16 cellular contexts compared by ENCODE assay signal in genomic region chrX:131216828-131217227, GRCh38.
DNase-seq lines count a peak whose midpoint lies in the region; ATAC-seq and TF ChIP-seq lines count a peak whose summit lies in the region.
"Had no signal": no experiment of that assay in that cellular context is flagged by ENCODE, and none has a peak within 500 bp of the region (broad histone marks: within the 10 kb centered on the region; RNA-seq: fewer than 3 reads in every experiment).

No MANE protein-coding gene starts in this region.

- in situ Hi-C loops in GM13976 (cut with MboI; ENCODE audit: low sequenced_read_pairs, unreplicated experiment): no loop called here

- H3K36me3 Mint-ChIP-seq in GM23338 (ENCODE audit: low read depth): no peaks in the 10 kb centered on the region
- H3K36me3 Mint-ChIP-seq: activated CD8-positive, alpha-beta memory T cell treated with anti-CD3 and anti-CD28 coated beads, Interleukin-2, amount 10 ng/mL, durations not matched to agents 7 days and 5 days had no signal

- H3F3A ChIP-seq in GM23338 (replicated peaks; ENCODE audit: low read depth): no peaks in the 10 kb centered on the region

- TF ChIP-seq CTCF in GM13976 (IDR thresholded peaks at IDR 0.05; ENCODE audit: borderline replicate concordance, control extremely low read depth, extremely low read depth, insufficient read depth, missing control alignments) (no peak), GM23338 (conservative IDR thresholded peaks at IDR 0.05; ENCODE audit: low read depth in 2 of 2) (no peak)

- H3K4me3 ChIP-seq in GM23338: no peak overlapping the region
- H3K4me3 ChIP-seq: A549; BLaER1 treated with 17β-estradiol and CSF1 and Interleukin-3, amounts not matched to agents 10 nM and 100 nM; HAP-1 had no signal

- no peak for DNase-seq in GM13976 (ENCODE audit: low spot score)
- no peak for DNase-seq in NCI-H1417 treated with DMSO at 0.1 percent for 48 hours (lab: John Stamatoyannopoulos, UW)
- no peak for DNase-seq in GM23338 (ENCODE audit: low spot score)
- no peak for DNase-seq in AG08396 (ENCODE audit: low spot score)
- DNase-seq: activated CD8-positive, alpha-beta memory T cell treated with anti-CD3 and anti-CD28 coated beads, Interleukin-2, amount 10 ng/mL, durations not matched to agents 7 days and 5 days; NCI-H1092 treated with DMSO at 0.1 percent for 48 hours; NCI-H2107; NCI-H526; stimulated activated CD4-positive, alpha-beta T cell treated with anti-CD3 and anti-CD28 coated beads, Interleukin-4, amount 100 ng/mL, for 4 hours had no signal

- no peaks in the 10 kb centered on the region for H3K9me2 ChIP-seq in GM23338 (ENCODE audit: insufficient read depth)

- no peaks in the 10 kb centered on the region for H3K79me2 ChIP-seq in GM23338 (replicated peaks; ENCODE audit: insufficient read depth)

- peak; percentile 44 for ATAC-seq in GM18508 (IDR thresholded peaks at IDR 0.05; ENCODE audit: insufficient read depth, unreplicated experiment)
- peak; percentile 76 for ATAC-seq in GM19438 (IDR thresholded peaks at IDR 0.05; ENCODE audit: low read depth, unreplicated experiment)
- ATAC-seq in HG02763 (IDR thresholded peaks at IDR 0.05; ENCODE audit: unreplicated experiment): peak; percentile 55
- ATAC-seq in HG03175 (IDR thresholded peaks at IDR 0.05; ENCODE audit: unreplicated experiment): peak; percentile 74
- no peak for ATAC-seq in GM23338
- ATAC-seq: A549; activated CD8-positive, alpha-beta memory T cell treated with anti-CD3 and anti-CD28 coated beads, Interleukin-2, amount 10 ng/mL, durations not matched to agents 7 days and 5 days had no signal

- no peak overlapping the region for H3K4me2 ChIP-seq in GM23338
- H3K4me2 ChIP-seq: A549; BLaER1 treated with 17β-estradiol and CSF1 and Interleukin-3, amounts not matched to agents 10 nM and 100 nM had no signal

- H2AFZ ChIP-seq in GM23338: no peak overlapping the region

- H3K9me3 Mint-ChIP-seq in GM23338: no peaks in the 10 kb centered on the region

- H3K4me1 ChIP-seq in GM23338 (ENCODE audit: insufficient read depth): peaks cover 19% of the 10 kb centered on the region
- H3K4me1 ChIP-seq: A549; BLaER1 treated with 17β-estradiol and CSF1 and Interleukin-3, amounts not matched to agents 10 nM and 100 nM; HAP-1 had no signal

- no peak overlapping the region for H3K4me3 Mint-ChIP-seq in GM23338
- H3K4me3 Mint-ChIP-seq: activated CD8-positive, alpha-beta memory T cell treated with anti-CD3 and anti-CD28 coated beads, Interleukin-2, amount 10 ng/mL, durations not matched to agents 7 days and 5 days had no signal

- H3K36me3 ChIP-seq in GM23338 (ENCODE audit: insufficient read depth): no peaks in the 10 kb centered on the region
- H3K36me3 ChIP-seq: BLaER1 treated with 17β-estradiol and CSF1 and Interleukin-3, amounts not matched to agents 10 nM and 100 nM; HAP-1 had no signal

- no peaks in the 10 kb centered on the region for H4K20me1 ChIP-seq in GM23338 (replicated peaks; ENCODE audit: insufficient read depth)

- H3K27me3 Mint-ChIP-seq in GM23338 (ENCODE audit: insufficient read depth, low read depth, poor library complexity): no peaks in the 10 kb centered on the region
- H3K27me3 Mint-ChIP-seq: activated CD8-positive, alpha-beta memory T cell treated with anti-CD3 and anti-CD28 coated beads, Interleukin-2, amount 10 ng/mL, durations not matched to agents 7 days and 5 days had no signal

- H3K4me1 Mint-ChIP-seq in GM23338: peaks cover 16% of the 10 kb centered on the region; the same call in 2 of the 3 replicates
- H3K4me1 Mint-ChIP-seq: activated CD8-positive, alpha-beta memory T cell treated with anti-CD3 and anti-CD28 coated beads, Interleukin-2, amount 10 ng/mL, durations not matched to agents 7 days and 5 days had no signal

- H3K27ac Mint-ChIP-seq in GM23338: no peak overlapping the region
- H3K27ac Mint-ChIP-seq: activated CD8-positive, alpha-beta memory T cell treated with anti-CD3 and anti-CD28 coated beads, Interleukin-2, amount 10 ng/mL, durations not matched to agents 7 days and 5 days had no signal

- no peak overlapping the region for H3K27ac ChIP-seq in GM23338 (ENCODE audit: low read depth)
- H3K27ac ChIP-seq: A549; BLaER1 treated with 17β-estradiol and CSF1 and Interleukin-3, amounts not matched to agents 10 nM and 100 nM had no signal

- H3K27me3 ChIP-seq in GM23338 (ENCODE audit: insufficient read depth): no peaks in the 10 kb centered on the region

TF ChIP-seq in GM23338, 12 proteins besides CTCF, POLR2A, EP300 and RAD21 (continues in another document):
- no peak for TF ChIP-seq ZNF331 (CRISPR knock-in tag; IDR thresholded peaks at IDR 0.05; ENCODE audit: low read depth)
- no peak for TF ChIP-seq ETS1 (IDR thresholded peaks at IDR 0.05)
- no peak for TF ChIP-seq EZH2 (IDR thresholded peaks at IDR 0.05; ENCODE audit: low read depth, unreplicated experiment)
- TF ChIP-seq EZH2phosphoT487 (IDR thresholded peaks at IDR 0.05; ENCODE audit: unreplicated experiment): no peak
- TF ChIP-seq CREB1 (CRISPR knock-in tag; IDR thresholded peaks at IDR 0.05; ENCODE audit: low read depth): no peak
- TF ChIP-seq NANOG (IDR thresholded peaks at IDR 0.05; ENCODE audit: borderline replicate concordance): no peak
- no peak for TF ChIP-seq JUNB (IDR thresholded peaks at IDR 0.05; ENCODE audit: unreplicated experiment)
- TF ChIP-seq ZNF114 (CRISPR knock-in tag; IDR thresholded peaks at IDR 0.05): no peak
- TF ChIP-seq REST (IDR thresholded peaks at IDR 0.05; ENCODE audit: unreplicated experiment): no peak
- TF ChIP-seq POLR2AphosphoS5 (IDR thresholded peaks at IDR 0.05; ENCODE audit: low read depth): no peak
